ENCODE assay signal across 8 cellular contexts in genomic region chr2:190535119-190535439, GRCh38. TPM values are rescaled to one million over a fixed set of nuclear protein-coding genes. Genes with fewer than 3 reads are reported as not detected.
DNase-seq lines count a peak whose midpoint lies in the region; ATAC-seq and TF ChIP-seq lines count a peak whose summit lies in the region.

No MANE protein-coding gene starts in this region.

- H3K4me3 Mint-ChIP-seq in HFFc6, result peak overlapping the region; percentile 94

- DNase-seq in HFFc6, result no peak
- DNase-seq in brain microvascular endothelial cell, result no peak
- no peak for DNase-seq in erythroblast (lab: John Stamatoyannopoulos, UW)
- no peak for DNase-seq in NCI-H1105 treated with DMSO at 0.1 percent for 48 hours (lab: John Stamatoyannopoulos, UW)
- no peak for DNase-seq in stimulated activated CD4-positive, alpha-beta T cell treated with anti-CD3 and anti-CD28 coated beads, Interleukin-1b, Interleukin-23, amount 100 ng/mL, for 48 hours

- in situ Hi-C loops in brain microvascular endothelial cell (cut with HindIII; ENCODE audit: low pct_ligation_motif_present, low sequenced_read_pairs), result no loop called here

- H3K4me3 ChIP-seq in ACC112 (ENCODE audit: low read depth, low read length), result peak overlapping the region; percentile 93
- peak overlapping the region; percentile 68 for H3K4me3 ChIP-seq in brain microvascular endothelial cell (ENCODE audit: low read depth, low read length)
- peak overlapping the region; percentile 77 for H3K4me3 ChIP-seq in mononuclear cell (ENCODE audit: low read length)

- TF ChIP-seq POLR2A in erythroblast (IDR thresholded peaks at IDR 0.05; ENCODE audit: low read length), result no peak

- peaks cover 14% of the 10 kb centered on the region for H3K79me2 ChIP-seq in ACC112 (ENCODE audit: control insufficient read depth, insufficient read depth, low read length, unreplicated experiment)

- H3K27ac ChIP-seq in ACC112 (ENCODE audit: low read depth, low read length) (peak overlapping the region; percentile 78), brain microvascular endothelial cell (peak overlapping the region; percentile 60)

- peaks cover 15% of the 10 kb centered on the region for H3K9me3 Mint-ChIP-seq in HFFc6

- TF ChIP-seq CTCF in HFFc6 (IDR thresholded peaks at IDR 0.05) (no peak), brain microvascular endothelial cell (IDR thresholded peaks at IDR 0.05; ENCODE audit: low read depth, low read length, missing control alignments) (no peak)

- no peaks in the 10 kb centered on the region for H3K27me3 Mint-ChIP-seq in HFFc6 (ENCODE audit: insufficient read depth)

- peaks cover 30% of the 10 kb centered on the region for H3K9me3 ChIP-seq in mononuclear cell (ENCODE audit: low read depth, low read length)

- peak overlapping the region; percentile 91 for H2AFZ ChIP-seq in ACC112 (ENCODE audit: low read length, unreplicated experiment)

- peaks cover 35% of the 10 kb centered on the region for H3K4me1 ChIP-seq in ACC112 (ENCODE audit: control insufficient read depth, insufficient read depth, low read length, unreplicated experiment)
- H3K4me1 ChIP-seq in mononuclear cell (ENCODE audit: insufficient read depth, low read length), result peaks cover 34% of the 10 kb centered on the region

- H3K36me3 ChIP-seq in ACC112 (ENCODE audit: insufficient read depth, low read length) (no peaks in the 10 kb centered on the region; the same call in 1 of the 2 replicates), brain microvascular endothelial cell (replicated peaks) (no peaks in the 10 kb centered on the region)

- H3K27me3 ChIP-seq in ACC112 (ENCODE audit: insufficient read depth, low read length) (no peaks in the 10 kb centered on the region), brain microvascular endothelial cell (replicated peaks) (no peaks in the 10 kb centered on the region), mononuclear cell (ENCODE audit: insufficient read depth, low read length) (no peaks in the 10 kb centered on the region)

- H3K4me1 Mint-ChIP-seq in HFFc6 (ENCODE audit: low read depth), result peaks cover 32% of the 10 kb centered on the region

- H3K36me3 Mint-ChIP-seq in HFFc6 (ENCODE audit: low read depth), result peaks cover 26% of the 10 kb centered on the region

- no peak for ATAC-seq in GM18520 (IDR thresholded peaks at IDR 0.05; ENCODE audit: unreplicated experiment)

- H3K27ac Mint-ChIP-seq in HFFc6, result peak overlapping the region; percentile 84

RNA-seq across cellular contexts. Expression of gene NEMP2, which starts 0.6 kb away (rescaled TPM):
- 1 to 10 TPM; 1.5 to 7.4 (median 6.5) TPM for total RNA-seq in HFFc6 (2021; fragmentation: NEBNext Ultra II Directional; extraction: Animal tissue kit (Norgen Biotek cat#: 25700))
- total RNA-seq in mononuclear cell, result 6.8 TPM
